1 cellular context compared by ENCODE assay signal in genomic region chr19:49580264-49581006, GRCh38.
A peak's percentile ranks its signal among the peaks of the same experiment; 100 is the strongest.
TF ChIP-seq lines count a peak whose summit lies in the region.

Gene NOSIP (minus strand): TSS chr19:49580556. CDS start chr19:49560691, 19,865 bp downstream.

TF ChIP-seq in HepG2, 621 proteins besides CTCF, POLR2A, EP300 and RAD21 (continued from another document and continues in another):
- TF ChIP-seq FOXP4 (CRISPR knock-in tag; IDR thresholded peaks at IDR 0.05) (0 out of 2 replicates have a peak, but pooled peaks have one; percentile 47), MAF1 (CRISPR knock-in tag; IDR thresholded peaks at IDR 0.05; ENCODE audit: borderline replicate concordance) (peak; percentile 73; the same call in 1 of the 2 replicates), ZNF883 (CRISPR knock-in tag; IDR thresholded peaks at IDR 0.05; ENCODE audit: not compliant biosample characterization) (peak; percentile 43), ZNF407 (CRISPR knock-in tag; IDR thresholded peaks at IDR 0.05; ENCODE audit: not compliant biosample characterization) (peak; percentile 38), ISX (CRISPR knock-in tag; conservative IDR thresholded peaks at IDR 0.05) (no peak), HIC2 (CRISPR knock-in tag; IDR thresholded peaks at IDR 0.05; ENCODE audit: low read depth) (no peak; the same call in 1 of the 2 replicates), PHF5A (CRISPR knock-in tag; IDR thresholded peaks at IDR 0.05; ENCODE audit: low read depth, unreplicated experiment) (peak; percentile 97), ZFX (CRISPR knock-in tag; IDR thresholded peaks at IDR 0.05; ENCODE audit: low read depth) (peak; percentile 80), ATF7-NPFF (CRISPR knock-in tag; IDR thresholded peaks at IDR 0.05; ENCODE audit: low read depth) (0 out of 2 replicates have a peak, but pooled peaks have one; percentile 33), KLF13 (CRISPR knock-in tag; IDR thresholded peaks at IDR 0.05) (no peak), CHD4 (IDR thresholded peaks at IDR 0.05; ENCODE audit: borderline replicate concordance, low read length) (peak; percentile 46; the same call in 1 of the 2 replicates), MNT (IDR thresholded peaks at IDR 0.05) (peak; percentile 68), LCORL (IDR thresholded peaks at IDR 0.05) (no peak), LCORL (CRISPR knock-in tag; IDR thresholded peaks at IDR 0.05) (0 out of 2 replicates have a peak, but pooled peaks have one; percentile 20), DPF2 (CRISPR knock-in tag; IDR thresholded peaks at IDR 0.05; ENCODE audit: borderline replicate concordance, low read depth) (no peak), CEBPG (CRISPR knock-in tag; IDR thresholded peaks at IDR 0.05) (peak; percentile 63), HOXA3 (CRISPR knock-in tag; IDR thresholded peaks at IDR 0.05) (peak; percentile 91), ZNF446 (CRISPR knock-in tag; IDR thresholded peaks at IDR 0.05) (no peak), GATAD1 (CRISPR knock-in tag; IDR thresholded peaks at IDR 0.05) (peak; percentile 95), TP53 (CRISPR knock-in tag; conservative IDR thresholded peaks at IDR 0.05) (peak; percentile 42; the same call in 1 of the 2 replicates), NR2F6 (IDR thresholded peaks at IDR 0.05) (peak; percentile 18), NR2F6 (CRISPR knock-in tag; IDR thresholded peaks at IDR 0.05) (peak; percentile 47; the same call in 1 of the 2 replicates), ZNF263 (CRISPR knock-in tag; IDR thresholded peaks at IDR 0.05) (peak; percentile 87), GATAD2A (CRISPR knock-in tag; IDR thresholded peaks at IDR 0.05) (peak; percentile 62), ZNF232 (CRISPR knock-in tag; IDR thresholded peaks at IDR 0.05; ENCODE audit: borderline replicate concordance) (0 out of 2 replicates have a peak, but pooled peaks have one; percentile 56), NFIC (IDR thresholded peaks at IDR 0.05; ENCODE audit: low read length) (peak; percentile 57; the same call in 1 of the 2 replicates), KDM4B (CRISPR knock-in tag; IDR thresholded peaks at IDR 0.05) (peak; percentile 71), ZNF343 (CRISPR knock-in tag; IDR thresholded peaks at IDR 0.05) (no peak), MTA1 (CRISPR knock-in tag; IDR thresholded peaks at IDR 0.05; ENCODE audit: borderline replicate concordance) (no peak), SOX6 (IDR thresholded peaks at IDR 0.05) (no peak), SOX6 (CRISPR knock-in tag; IDR thresholded peaks at IDR 0.05) (peak; percentile 70), SP5 (CRISPR knock-in tag; IDR thresholded peaks at IDR 0.05; ENCODE audit: borderline replicate concordance, low read depth) (peak; percentile 99), TAF15 (IDR thresholded peaks at IDR 0.05; ENCODE audit: low read depth, low read length, poor library complexity, severe bottlenecking) (no peak), SMAD9 (CRISPR knock-in tag; IDR thresholded peaks at IDR 0.05) (no peak), HMG20B (CRISPR knock-in tag; conservative IDR thresholded peaks at IDR 0.05) (no peak), BORCS8-MEF2B (CRISPR knock-in tag; IDR thresholded peaks at IDR 0.05) (no peak), MYC (CRISPR knock-in tag; IDR thresholded peaks at IDR 0.05; ENCODE audit: borderline replicate concordance) (peak; percentile 47; the same call in 1 of the 2 replicates), ATF2 (CRISPR knock-in tag; IDR thresholded peaks at IDR 0.05) (peak; percentile 91)
- TF ChIP-seq, protein P1, sequence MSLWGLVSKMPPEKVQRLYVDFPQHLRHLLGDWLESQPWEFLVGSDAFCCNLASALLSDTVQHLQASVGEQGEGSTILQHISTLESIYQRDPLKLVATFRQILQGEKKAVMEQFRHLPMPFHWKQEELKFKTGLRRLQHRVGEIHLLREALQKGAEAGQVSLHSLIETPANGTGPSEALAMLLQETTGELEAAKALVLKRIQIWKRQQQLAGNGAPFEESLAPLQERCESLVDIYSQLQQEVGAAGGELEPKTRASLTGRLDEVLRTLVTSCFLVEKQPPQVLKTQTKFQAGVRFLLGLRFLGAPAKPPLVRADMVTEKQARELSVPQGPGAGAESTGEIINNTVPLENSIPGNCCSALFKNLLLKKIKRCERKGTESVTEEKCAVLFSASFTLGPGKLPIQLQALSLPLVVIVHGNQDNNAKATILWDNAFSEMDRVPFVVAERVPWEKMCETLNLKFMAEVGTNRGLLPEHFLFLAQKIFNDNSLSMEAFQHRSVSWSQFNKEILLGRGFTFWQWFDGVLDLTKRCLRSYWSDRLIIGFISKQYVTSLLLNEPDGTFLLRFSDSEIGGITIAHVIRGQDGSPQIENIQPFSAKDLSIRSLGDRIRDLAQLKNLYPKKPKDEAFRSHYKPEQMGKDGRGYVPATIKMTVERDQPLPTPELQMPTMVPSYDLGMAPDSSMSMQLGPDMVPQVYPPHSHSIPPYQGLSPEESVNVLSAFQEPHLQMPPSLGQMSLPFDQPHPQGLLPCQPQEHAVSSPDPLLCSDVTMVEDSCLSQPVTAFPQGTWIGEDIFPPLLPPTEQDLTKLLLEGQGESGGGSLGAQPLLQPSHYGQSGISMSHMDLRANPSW (CRISPR knock-in tag; IDR thresholded peaks at IDR 0.05; ENCODE audit: borderline replicate concordance): 0 out of 2 replicates have a peak, but pooled peaks have one; percentile 62
- TF ChIP-seq, protein P2, sequence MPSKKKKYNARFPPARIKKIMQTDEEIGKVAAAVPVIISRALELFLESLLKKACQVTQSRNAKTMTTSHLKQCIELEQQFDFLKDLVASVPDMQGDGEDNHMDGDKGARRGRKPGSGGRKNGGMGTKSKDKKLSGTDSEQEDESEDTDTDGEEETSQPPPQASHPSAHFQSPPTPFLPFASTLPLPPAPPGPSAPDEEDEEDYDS (CRISPR knock-in tag; IDR thresholded peaks at IDR 0.05): peak; percentile 94
- TF ChIP-seq, protein P3, sequence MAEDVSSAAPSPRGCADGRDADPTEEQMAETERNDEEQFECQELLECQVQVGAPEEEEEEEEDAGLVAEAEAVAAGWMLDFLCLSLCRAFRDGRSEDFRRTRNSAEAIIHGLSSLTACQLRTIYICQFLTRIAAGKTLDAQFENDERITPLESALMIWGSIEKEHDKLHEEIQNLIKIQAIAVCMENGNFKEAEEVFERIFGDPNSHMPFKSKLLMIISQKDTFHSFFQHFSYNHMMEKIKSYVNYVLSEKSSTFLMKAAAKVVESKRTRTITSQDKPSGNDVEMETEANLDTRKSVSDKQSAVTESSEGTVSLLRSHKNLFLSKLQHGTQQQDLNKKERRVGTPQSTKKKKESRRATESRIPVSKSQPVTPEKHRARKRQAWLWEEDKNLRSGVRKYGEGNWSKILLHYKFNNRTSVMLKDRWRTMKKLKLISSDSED (CRISPR knock-in tag; IDR thresholded peaks at IDR 0.05): no peak
